Comparison of ENCODE assay signal across 19 cellular contexts in genomic region chr5:14730881-14731280, GRCh38.
DNase-seq lines count a peak whose midpoint lies in the region; ATAC-seq, FAIRE-seq and TF ChIP-seq lines count a peak whose summit lies in the region.
"Had no signal": no experiment of that assay in that cellular context is flagged by ENCODE, and none has a peak within 500 bp of the region (broad histone marks: within the 10 kb centered on the region; RNA-seq: fewer than 3 reads in every experiment).

No MANE protein-coding gene starts in this region.

- H3K4me3 ChIP-seq in right atrium auricular region, result no peak overlapping the region
- H3K4me3 ChIP-seq: GM23248, SJSA1 had no signal

- DNase-seq in left ventricle myocardium superior (no peak), right atrium auricular region (ENCODE audit: low spot score) (no peak), T-helper 17 cell (no peak), glutamatergic neuron (no peak), substantia nigra (lab: John Stamatoyannopoulos, UW) (no peak), GM19239 (ENCODE audit: insufficient read length, low spot score) (no peak)
- no peak for DNase-seq in central memory CD4-positive, alpha-beta T cell
- DNase-seq: C1 segment of cervical spinal cord; GM23248; NCI-H1436 treated with DMSO at 0.1 percent for 48 hours; NCI-H2081 treated with DMSO at 0.1 percent for 48 hours; NCI-H2227 treated with DMSO at 0.1 percent for 48 hours; NCI-H524 treated with DMSO at 0.1 percent for 48 hours; NK-92 treated with Interleukin-12 subunit alpha and Interleukin-12 subunit beta, amount 100 ng/mL, for 24 hours; OCI-M1 had no signal

- H3K4me3 Mint-ChIP-seq in T-helper 17 cell (no peak overlapping the region), glutamatergic neuron (ENCODE audit: unreplicated experiment) (no peak overlapping the region)

- H3K9me3 ChIP-seq in right atrium auricular region, result no peaks in the 10 kb centered on the region
- no peaks in the 10 kb centered on the region for H3K9me3 ChIP-seq in T-helper 17 cell (ENCODE audit: control insufficient read depth, low read length, poor library complexity, severe bottlenecking)
- H3K9me3 ChIP-seq: SJSA1 had no signal

- H3K36me3 Mint-ChIP-seq in T-helper 17 cell (ENCODE audit: low read depth) (peaks cover 2% of the 10 kb centered on the region), glutamatergic neuron (ENCODE audit: unreplicated experiment) (peaks cover 12% of the 10 kb centered on the region)

- H3K27ac Mint-ChIP-seq in T-helper 17 cell (peak overlapping the region; percentile 45), glutamatergic neuron (ENCODE audit: unreplicated experiment) (peak overlapping the region; percentile 46)

- FAIRE-seq in GM19239 (lab: Jason Lieb, UNC), result no peak
- FAIRE-seq: GM18507, HTR-8/SVneo had no signal

- TF ChIP-seq CTCF in right atrium auricular region (IDR thresholded peaks at IDR 0.05) (no peak), glutamatergic neuron (IDR thresholded peaks at IDR 0.05; ENCODE audit: partially characterized antibody, unreplicated experiment) (no peak)

- peaks cover 4% of the 10 kb centered on the region for H3K9me3 Mint-ChIP-seq in glutamatergic neuron (ENCODE audit: unreplicated experiment)

- ATAC-seq in left ventricle myocardium superior (peak; percentile 25), T-helper 17 cell (no peak)

- intact Hi-C loops in left ventricle myocardium superior (cut with micrococcal nuclease), result no loop called here

- H3K27me3 Mint-ChIP-seq in T-helper 17 cell (no peaks in the 10 kb centered on the region), glutamatergic neuron (ENCODE audit: unreplicated experiment) (peaks cover 8% of the 10 kb centered on the region)

- H3K4me1 ChIP-seq in right atrium auricular region, result peaks cover 0 to 24% of the 10 kb centered on the region in 2 donors

- no peaks in the 10 kb centered on the region for H3K27me3 ChIP-seq in right atrium auricular region
- H3K27me3 ChIP-seq: SJSA1 had no signal

- peaks cover 8% of the 10 kb centered on the region for H3K36me3 ChIP-seq in right atrium auricular region
- H3K36me3 ChIP-seq: SJSA1 had no signal

- H3K4me1 Mint-ChIP-seq in T-helper 17 cell, result peaks cover 7% of the 10 kb centered on the region
- peaks cover 34% of the 10 kb centered on the region for H3K4me1 Mint-ChIP-seq in glutamatergic neuron (ENCODE audit: low read depth, unreplicated experiment)

- no peak overlapping the region for H3K27ac ChIP-seq in right atrium auricular region
- peak overlapping the region; percentile 47 for H3K27ac ChIP-seq in substantia nigra (ENCODE audit: low read depth, low read length, poor library complexity, severe bottlenecking)
- H3K27ac ChIP-seq: GM23248, RWPE1, SJSA1 had no signal
